In genomic region chr10:31468536-31468859, GRCh38 we compare ENCODE assay signal across 17 cellular contexts.
DNase-seq lines count a peak whose midpoint lies in the region; ATAC-seq and TF ChIP-seq lines count a peak whose summit lies in the region.
"Had no signal": no experiment of that assay in that cellular context is flagged by ENCODE, and none has a peak within 500 bp of the region (broad histone marks: within the 10 kb centered on the region; RNA-seq: fewer than 3 reads in every experiment).

No MANE protein-coding gene starts in this region.

- H3K27ac ChIP-seq in C4-2B, result no peak overlapping the region
- no peak overlapping the region for H3K27ac ChIP-seq in RWPE2 (ENCODE audit: poor library complexity, severe bottlenecking)
- H3K27ac ChIP-seq: A549, GM23248 had no signal

- H3K36me3 Mint-ChIP-seq in HFFc6 (ENCODE audit: low read depth) (peaks cover 48% of the 10 kb centered on the region), endothelial cell (ENCODE audit: low read depth, unreplicated experiment) (peaks cover 46% of the 10 kb centered on the region)
- peaks cover 50% of the 10 kb centered on the region for H3K36me3 Mint-ChIP-seq in activated CD8-positive, alpha-beta memory T cell treated with anti-CD3 and anti-CD28 coated beads, Interleukin-2, amount 10 ng/mL, durations not matched to agents 7 days and 5 days

- DNase-seq in HFFc6 (no peak), RWPE2 (ENCODE audit: low spot score) (no peak), endothelial cell (ENCODE audit: low spot score) (no peak), RPMI8226 (no peak), NCI-H2081 (lab: John Stamatoyannopoulos, UW) (no peak)
- no peak for DNase-seq in activated CD8-positive, alpha-beta memory T cell treated with anti-CD3 and anti-CD28 coated beads, Interleukin-2, amount 10 ng/mL, durations not matched to agents 7 days and 5 days
- DNase-seq: DND-41, HCEC 1CT, IMR-90 had no signal

- H3K9me3 Mint-ChIP-seq in HFFc6 (peaks cover 25% of the 10 kb centered on the region), endothelial cell (ENCODE audit: unreplicated experiment) (peaks cover 5% of the 10 kb centered on the region)
- H3K9me3 Mint-ChIP-seq in activated CD8-positive, alpha-beta memory T cell treated with anti-CD3 and anti-CD28 coated beads, Interleukin-2, amount 10 ng/mL, durations not matched to agents 7 days and 5 days (ENCODE audit: low read depth), result peaks cover 16% of the 10 kb centered on the region

- H3K4me3 ChIP-seq in RWPE2 (ENCODE audit: severe bottlenecking), result no peak overlapping the region
- H3K4me3 ChIP-seq: A549, GM12878, GM23248, K562 had no signal

- H3K27ac Mint-ChIP-seq in HFFc6 (no peak overlapping the region), endothelial cell (ENCODE audit: unreplicated experiment) (no peak overlapping the region)
- no peak overlapping the region for H3K27ac Mint-ChIP-seq in activated CD8-positive, alpha-beta memory T cell treated with anti-CD3 and anti-CD28 coated beads, Interleukin-2, amount 10 ng/mL, durations not matched to agents 7 days and 5 days
- H3K27ac Mint-ChIP-seq: CD14-positive monocyte; CD8-positive, alpha-beta T cell had no signal

- H3K4me1 ChIP-seq in RWPE2 (ENCODE audit: insufficient read depth, poor library complexity, severe bottlenecking), result no peaks in the 10 kb centered on the region
- H3K4me1 ChIP-seq: A549 had no signal

- TF ChIP-seq CTCF in C4-2B (conservative IDR thresholded peaks at IDR 0.05), result peak; percentile 79
- peak; percentile 19; the same call in 1 of the 2 replicates for TF ChIP-seq CTCF in HFFc6 (IDR thresholded peaks at IDR 0.05)
- TF ChIP-seq CTCF in RWPE2 (IDR thresholded peaks at IDR 0.05; ENCODE audit: poor library complexity, severe bottlenecking), result peak; percentile 32
- TF ChIP-seq CTCF in endothelial cell (IDR thresholded peaks at IDR 0.05; ENCODE audit: unreplicated experiment), result no peak

- no peaks in the 10 kb centered on the region for H3K36me3 ChIP-seq in RWPE2 (ENCODE audit: low read depth)

- H3K27me3 ChIP-seq in RWPE2 (ENCODE audit: insufficient read depth, poor library complexity, severe bottlenecking), result no peaks in the 10 kb centered on the region

- H3K4me1 Mint-ChIP-seq in HFFc6 (ENCODE audit: low read depth), result peaks cover 10% of the 10 kb centered on the region; the same call in 1 of the 2 replicates
- H3K4me1 Mint-ChIP-seq in endothelial cell (ENCODE audit: unreplicated experiment), result no peaks in the 10 kb centered on the region
- no peaks in the 10 kb centered on the region for H3K4me1 Mint-ChIP-seq in activated CD8-positive, alpha-beta memory T cell treated with anti-CD3 and anti-CD28 coated beads, Interleukin-2, amount 10 ng/mL, durations not matched to agents 7 days and 5 days

- H3K27me3 Mint-ChIP-seq in HFFc6 (ENCODE audit: insufficient read depth) (no peaks in the 10 kb centered on the region), endothelial cell (ENCODE audit: unreplicated experiment) (peaks cover 5% of the 10 kb centered on the region)
- no peaks in the 10 kb centered on the region for H3K27me3 Mint-ChIP-seq in activated CD8-positive, alpha-beta memory T cell treated with anti-CD3 and anti-CD28 coated beads, Interleukin-2, amount 10 ng/mL, durations not matched to agents 7 days and 5 days

- H3K4me3 Mint-ChIP-seq in HFFc6 (no peak overlapping the region), endothelial cell (ENCODE audit: unreplicated experiment) (peak overlapping the region; percentile 62)
- H3K4me3 Mint-ChIP-seq in activated CD8-positive, alpha-beta memory T cell treated with anti-CD3 and anti-CD28 coated beads, Interleukin-2, amount 10 ng/mL, durations not matched to agents 7 days and 5 days, result no peak overlapping the region
- H3K4me3 Mint-ChIP-seq: CD14-positive monocyte; CD8-positive, alpha-beta T cell had no signal

- CTCF ChIA-PET in activated CD8-positive, alpha-beta memory T cell treated with anti-CD3 and anti-CD28 coated beads, Interleukin-2, amount 10 ng/mL, durations not matched to agents 7 days and 5 days (lab: Charles Lee), result no interaction called here

- H3K9me3 ChIP-seq in RWPE2 (ENCODE audit: severe bottlenecking), result peaks cover 2% of the 10 kb centered on the region

- no peak for ATAC-seq in RWPE2 (ENCODE audit: low read depth)
- ATAC-seq in activated CD8-positive, alpha-beta memory T cell treated with anti-CD3 and anti-CD28 coated beads, Interleukin-2, amount 10 ng/mL, durations not matched to agents 7 days and 5 days, result no peak
- ATAC-seq in GM18498 (IDR thresholded peaks at IDR 0.05; ENCODE audit: unreplicated experiment), result no peak
- ATAC-seq: K562 had no signal
